ENCODE assay signal across 29 cellular contexts in genomic region chr18:51687845-51688585, GRCh38.
"Had no signal": no experiment of that assay in that cellular context is flagged by ENCODE, and none has a peak within 500 bp of the region (broad histone marks: within the 10 kb centered on the region; RNA-seq: fewer than 3 reads in every experiment).

No MANE protein-coding gene starts in this region.

- H3K4me1 ChIP-seq: ascending aorta, SJSA1 had no signal

- H3K36me3 ChIP-seq: ascending aorta, cardiac muscle cell, MG63, SJSA1 had no signal

- H3K27ac ChIP-seq: ascending aorta, cardiac muscle cell, SJSA1 had no signal

- H3K9me3 ChIP-seq: ascending aorta, MG63, SJSA1, SK-N-SH had no signal

- H3K4me2 ChIP-seq: SK-N-SH had no signal

- H3K4me3 ChIP-seq: ascending aorta, cardiac muscle cell, MG63, SJSA1 had no signal

- H3K27me3 ChIP-seq: ascending aorta, cardiac muscle cell, MG63, SJSA1 had no signal

- H3K9ac ChIP-seq: SK-N-SH had no signal

- FAIRE-seq: TTC549 had no signal

- ATAC-seq: activated CD4-positive, alpha-beta T cell treated with anti-CD3 and anti-CD28 coated beads for 36 hours; activated CD4-positive, CD25-positive, alpha-beta regulatory T cell treated with anti-CD3 and anti-CD28 coated beads, Interleukin-2, amount 50 U/mL, for 24 hours; activated CD8-positive, alpha-beta T cell treated with anti-CD3 and anti-CD28 coated beads, Interleukin-2, amount 10 ng/mL, durations not matched to agents 7 days and 5 days; Panc1; WTC11 had no signal

- DNase-seq: activated CD4-positive, alpha-beta T cell treated with anti-CD3 and anti-CD28 coated beads for 36 hours; activated CD4-positive, alpha-beta T cell treated with anti-CD3 and anti-CD28 coated beads, Interleukin-2, amount 10 ng/mL, durations not matched to agents 7 days and 5 days; activated CD4-positive, alpha-beta T cell treated with anti-CD3 and anti-CD28 coated beads, Interleukin-2, amount 50 U/mL, for 48 hours; activated CD8-positive, alpha-beta T cell treated with anti-CD3 and anti-CD28 coated beads, Interleukin-2, amount 10 ng/mL, durations not matched to agents 7 days and 5 days; activated gamma-delta T cell; activated naive CD4-positive, alpha-beta T cell treated with Interleukin-2 at 50 U/mL for 16 hours; activated naive CD8-positive, alpha-beta T cell treated with anti-CD3 and anti-CD28 coated beads, Interleukin-2, amount 10 ng/mL, durations not matched to agents 7 days and 5 days; activated T-cell treated with anti-CD3 and anti-CD28 coated beads, Interleukin-2, amount 50 U/mL, for 24 hours; amygdala; MG63; NCI-H1048; NCI-H1105 treated with DMSO at 0.1 percent for 48 hours; NCI-H1436; NCI-H1694; NCI-H1930; NCI-H2081 treated with DMSO at 0.1 percent for 48 hours; NCI-H226; NCI-H446 treated with DMSO at 0.1 percent for 48 hours; NCI-H524; RPMI8226; SHP77 treated with DMSO at 0.1 percent for 48 hours; SK-N-SH had no signal
